9 cellular contexts compared by ENCODE assay signal in the genomic region with DNA sequence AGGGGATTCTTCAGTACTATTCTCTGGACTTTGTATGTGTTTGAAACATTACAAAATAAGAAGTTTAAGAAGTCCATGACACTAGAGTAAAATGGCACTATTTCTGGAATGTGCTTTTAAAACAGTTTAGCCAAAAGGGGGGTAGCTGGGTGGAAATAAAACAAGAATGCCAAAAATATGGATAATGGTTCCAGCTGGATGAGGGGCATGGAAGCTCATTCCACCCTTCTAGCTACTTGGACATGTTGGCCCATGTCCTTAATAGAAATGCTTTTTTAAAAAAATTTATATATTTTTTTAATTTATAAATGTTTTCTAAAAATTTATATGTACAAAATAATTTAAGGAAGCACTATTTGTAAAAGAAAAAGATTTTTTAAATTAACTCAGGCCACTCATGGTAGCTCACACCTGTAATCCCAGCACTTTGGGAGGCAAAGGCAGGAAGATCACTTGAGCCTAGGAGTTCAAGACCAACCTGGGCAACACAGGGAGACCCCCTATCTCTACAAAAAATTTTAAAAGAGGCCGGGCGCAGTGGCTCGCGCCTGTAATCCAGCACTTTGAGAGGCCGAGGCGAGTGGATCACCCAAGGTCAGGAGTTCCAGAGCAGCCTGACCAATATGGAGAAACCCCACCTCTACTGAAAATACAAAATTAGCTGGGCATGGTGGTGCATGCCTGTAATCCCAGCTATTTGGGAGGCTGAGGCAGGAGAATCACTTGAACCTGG. TPM values are rescaled to one million over a fixed set of nuclear protein-coding genes. Genes with fewer than 3 reads are reported as not detected.
A peak's percentile ranks its signal among the peaks of the same experiment; 100 is the strongest.
DNase-seq lines count a peak whose midpoint lies in the region; ATAC-seq, FAIRE-seq and TF ChIP-seq lines count a peak whose summit lies in the region.
"Had no signal": no experiment of that assay in that cellular context is flagged by ENCODE, and none has a peak within 500 bp of the region (broad histone marks: within the 10 kb centered on the region; RNA-seq: fewer than 3 reads in every experiment).

No MANE protein-coding gene starts in this region.

- H3K4me2 ChIP-seq in PC-3 (ENCODE audit: low read length) = peak overlapping the region; percentile 66
- H3K4me2 ChIP-seq in endothelial cell of umbilical vein (ENCODE audit: insufficient read depth, low read length) = peak overlapping the region; percentile 88

- H3K27me3 ChIP-seq in CD4-positive, alpha-beta T cell (ENCODE audit: control insufficient read depth, insufficient read depth, low read length) = no peaks in the 10 kb centered on the region
- H3K27me3 ChIP-seq in PC-3 (ENCODE audit: low read length) (no peaks in the 10 kb centered on the region), endothelial cell of umbilical vein (ENCODE audit: control insufficient read depth in 2 of 2, insufficient read depth in 2 of 2, low read length in 2 of 2) (no peaks in the 10 kb centered on the region), prostate gland (replicated peaks; ENCODE audit: insufficient read depth) (no peaks in the 10 kb centered on the region), BE2C (no peaks in the 10 kb centered on the region)

- no peaks in the 10 kb centered on the region for H3K9me3 ChIP-seq in CD4-positive, alpha-beta T cell (ENCODE audit: control insufficient read depth, low read length)
- H3K9me3 ChIP-seq in PC-3 (ENCODE audit: low read length) = no peaks in the 10 kb centered on the region
- no peaks in the 10 kb centered on the region for H3K9me3 ChIP-seq in endothelial cell of umbilical vein (replicated peaks; ENCODE audit: control insufficient read depth, insufficient read depth, low read length)
- no peaks in the 10 kb centered on the region for H3K9me3 ChIP-seq in prostate gland
- no peaks in the 10 kb centered on the region for H3K9me3 ChIP-seq in BE2C

- no peaks in the 10 kb centered on the region for H3K9me1 ChIP-seq in endothelial cell of umbilical vein (replicated peaks; ENCODE audit: control insufficient read depth, extremely low read depth, insufficient read depth, low read length)

- TF ChIP-seq POLR2A in endothelial cell of umbilical vein (IDR thresholded peaks at IDR 0.05; ENCODE audit: low read depth, low read length) (no peak), prostate gland (IDR thresholded peaks at IDR 0.05) (no peak)

- peaks cover 71% of the 10 kb centered on the region for H3K4me1 Mint-ChIP-seq in CD4-positive, alpha-beta T cell (ENCODE audit: low read depth)

- POLR2A ChIA-PET in CD4-positive, alpha-beta T cell (lab: Charles Lee) = interaction anchor here (5.1 to 8.1 kb wide), 2 partner anchors 12 to 41 kb away, joined by 50 to 163 read pairs; partner anchors contain the start of genes TXNDC11 and ZC3H7A
- POLR2A ChIA-PET in PC-3 (lab: Charles Lee; ENCODE audit: unreplicated experiment) = interaction anchor here (0.6 kb wide), 1 partner anchor 528 kb away, joined by 3 read pairs; the partner anchor contains the start of gene SOCS1
- POLR2A ChIA-PET in endothelial cell of umbilical vein (lab: Charles Lee) = no interaction called here

- DNase-seq in CD4-positive, alpha-beta T cell = no peak
- DNase-seq in PC-3 = no peak
- DNase-seq in endothelial cell of umbilical vein (ENCODE audit: low read depth, low spot score) = no peak
- DNase-seq in prostate gland (ENCODE audit: low spot score) = no peak
- no peak for DNase-seq in effector CD8-positive, alpha-beta T cell (lab: John Stamatoyannopoulos, UW)
- DNase-seq in BE2C = no peak
- DNase-seq in NCI-H1694 (lab: John Stamatoyannopoulos, UW) = no peak
- DNase-seq: NCI-H187 treated with DMSO at 0.1 percent for 48 hours had no signal

- H3K79me2 ChIP-seq in PC-3 (ENCODE audit: low read length) (peaks cover 56% of the 10 kb centered on the region), endothelial cell of umbilical vein (ENCODE audit: control insufficient read depth, insufficient read depth, low read length) (peaks cover 87% of the 10 kb centered on the region)

- no peak for ATAC-seq in CD4-positive, alpha-beta T cell (ENCODE audit: poor library complexity)
- no peak for ATAC-seq in PC-3
- ATAC-seq in GM21360 (IDR thresholded peaks at IDR 0.05; ENCODE audit: unreplicated experiment) = no peak

- H3K4me3 ChIP-seq in PC-3 (ENCODE audit: low read length) (no peak overlapping the region), endothelial cell of umbilical vein (replicated peaks in 1 of 3; ENCODE audit: insufficient read depth in 1 of 3, low read depth in 1 of 3, low read length in 3 of 3) (peak overlapping the region in 1 of 3 experiments; percentile 67), prostate gland (no peak overlapping the region), BE2C (ENCODE audit: low read depth, low read length) (no peak overlapping the region)

- dilution Hi-C loops in endothelial cell of umbilical vein (cut with MboI; ENCODE audit: extremely low pct_ligation_motif_present, low sequenced_read_pairs) = no loop called here

- H3K4me1 ChIP-seq in PC-3 (ENCODE audit: insufficient read depth, low read length) = peaks cover 19% of the 10 kb centered on the region
- peaks cover 29% of the 10 kb centered on the region for H3K4me1 ChIP-seq in endothelial cell of umbilical vein (ENCODE audit: control insufficient read depth, extremely low read depth, insufficient read depth, low read length)
- H3K4me1 ChIP-seq in prostate gland (replicated peaks) = peaks cover 12% of the 10 kb centered on the region
- peaks cover 29% of the 10 kb centered on the region for H3K4me1 ChIP-seq in BE2C

- peak; percentile 38 for FAIRE-seq in endothelial cell of umbilical vein (lab: Jason Lieb, UNC)

- CTCF ChIA-PET in CD4-positive, alpha-beta T cell (lab: Charles Lee) = interaction anchor here (0.8 to 4.0 kb wide), 2 partner anchors 13 to 15 kb away, joined by 3 to 31 read pairs; partner anchors contain the start of gene ZC3H7A
- CTCF ChIA-PET in PC-3 (lab: Charles Lee) = no interaction called here
- CTCF ChIA-PET in endothelial cell of umbilical vein (lab: Charles Lee) = interaction anchor here (1.3 to 2.1 kb wide), 2 partner anchors 12 to 29 kb away, joined by 3 to 20 read pairs; partner anchors contain the start of gene ZC3H7A

- WGBS in prostate gland = 94% methylated on average over 6 of the region's 6 CpGs

- H3K4me3 Mint-ChIP-seq in CD4-positive, alpha-beta T cell = peak overlapping the region; percentile 76

- intact Hi-C loops in CD4-positive, alpha-beta T cell (cut with DNase I, micrococcal nuclease) = loop anchor here in 1 of 2 experiments (5.0 to 10.0 kb wide), 2 partner anchors 68 to 291 kb away; partner anchors contain the start of gene RSL1D1
- intact Hi-C loops in PC-3 (cut with micrococcal nuclease) = no loop called here
- intact Hi-C loops in endothelial cell of umbilical vein (cut with micrococcal nuclease) = no loop called here
- intact Hi-C loops in prostate gland (cut with DNase I) = loop anchor here (5.0 kb wide), 1 partner anchor 42 kb away; the partner anchor contains the start of gene TXNDC11

- no peaks in the 10 kb centered on the region for H3K9me2 ChIP-seq in PC-3 (replicated peaks; ENCODE audit: low read length)

- peak overlapping the region; percentile 95 for H3K27ac ChIP-seq in CD4-positive, alpha-beta T cell (ENCODE audit: low read depth, low read length)
- H3K27ac ChIP-seq in PC-3 (ENCODE audit: low read length) (peak overlapping the region; percentile 80), endothelial cell of umbilical vein (ENCODE audit: insufficient read depth, low read depth, low read length) (peak overlapping the region; percentile 94), prostate gland (peak overlapping the region; percentile 81 to 84)

- peaks cover 3% of the 10 kb centered on the region; the same call in 1 of the 2 replicates for H4K20me1 ChIP-seq in PC-3 (ENCODE audit: low read length)
- H4K20me1 ChIP-seq in endothelial cell of umbilical vein (replicated peaks; ENCODE audit: control insufficient read depth, extremely low read depth, insufficient read depth, low read length) = no peaks in the 10 kb centered on the region

- H3F3A ChIP-seq in PC-3 (ENCODE audit: low read length, unreplicated experiment) = no peaks in the 10 kb centered on the region

- peak overlapping the region; percentile 94 for H3K27ac Mint-ChIP-seq in CD4-positive, alpha-beta T cell

- peaks cover 38% of the 10 kb centered on the region for H3K36me3 Mint-ChIP-seq in CD4-positive, alpha-beta T cell (ENCODE audit: low read depth)

- no peak for TF ChIP-seq CTCF in CD4-positive, alpha-beta T cell (IDR thresholded peaks at IDR 0.05)
- TF ChIP-seq CTCF in PC-3 (conservative IDR thresholded peaks at IDR 0.05; ENCODE audit: low read depth, low read length) (no peak), endothelial cell of umbilical vein (IDR thresholded peaks at IDR 0.05; ENCODE audit: extremely low read depth in 1 of 2, insufficient read depth in 1 of 2, low read depth in 1 of 2, low read length in 2 of 2) (no peak), prostate gland (IDR thresholded peaks at IDR 0.05) (no peak), BE2C (IDR thresholded peaks at IDR 0.05; ENCODE audit: low read depth, low read length) (no peak)

- H2AFZ ChIP-seq in PC-3 (ENCODE audit: low read length) (no peak overlapping the region), endothelial cell of umbilical vein (ENCODE audit: low read depth, low read length) (no peak overlapping the region)

- no peaks in the 10 kb centered on the region for H3K9me3 Mint-ChIP-seq in CD4-positive, alpha-beta T cell

- no peaks in the 10 kb centered on the region for H3K36me3 ChIP-seq in PC-3 (ENCODE audit: low read depth, low read length)
- peaks cover 0 to 5% of the 10 kb centered on the region in 2 experiments for H3K36me3 ChIP-seq in endothelial cell of umbilical vein (ENCODE audit: control insufficient read depth in 2 of 2, extremely low read depth in 1 of 2, insufficient read depth in 2 of 2, low read length in 2 of 2)
- no peaks in the 10 kb centered on the region for H3K36me3 ChIP-seq in prostate gland
- peaks cover 13% of the 10 kb centered on the region for H3K36me3 ChIP-seq in BE2C

- no peak overlapping the region for H3K9ac ChIP-seq in PC-3 (ENCODE audit: low read length)
- peak overlapping the region; percentile 84 for H3K9ac ChIP-seq in endothelial cell of umbilical vein (replicated peaks; ENCODE audit: extremely low read depth, insufficient read depth, low read length)

- H3K27me3 Mint-ChIP-seq in CD4-positive, alpha-beta T cell = no peaks in the 10 kb centered on the region

- BruUV-seq in PC-3 (replicated peaks; lab: Mats Ljungman, UMichigan) = no TSS peak
- BruUV-seq in endothelial cell of umbilical vein (replicated peaks; lab: Mats Ljungman, UMichigan) = no TSS peak

RNA-seq across cellular contexts. Expression of gene ZC3H7A, which starts 12.8 kb away (rescaled TPM):
- 100 to 1,000 TPM; 131 to 143 TPM for total RNA-seq in CD4-positive, alpha-beta T cell
- total RNA-seq in PC-3 (2014; rRNA removed) = 21.2 and 26.4 TPM in 2 replicates
- 73.9 and 78.0 TPM in 2 replicates for total RNA-seq in endothelial cell of umbilical vein
- 32.6 and 44.1 TPM in 2 replicates for polyA plus RNA-seq in endothelial cell of umbilical vein
- polyA plus RNA-seq in endothelial cell of umbilical vein (2011; cell fraction: cytosol; rRNA removed) = 49.5 and 53.1 TPM in 2 replicates
- polyA plus RNA-seq in endothelial cell of umbilical vein (2011; cell fraction: nucleus; rRNA removed) = 143 and 147 TPM in 2 replicates
- polyA plus RNA-seq in endothelial cell of umbilical vein (2012) = 37.1 and 43.8 TPM in 2 replicates
- polyA minus RNA-seq in endothelial cell of umbilical vein = 78.3 and 80.2 TPM in 2 replicates
- polyA minus RNA-seq in endothelial cell of umbilical vein (2011; cell fraction: cytosol; rRNA and poly(A)+ RNA removed) = 8.8 TPM
- polyA minus RNA-seq in endothelial cell of umbilical vein (2011; cell fraction: nucleus; rRNA and poly(A)+ RNA removed) = 85.4 and 110 TPM in 2 replicates
- total RNA-seq in prostate gland = 10 to 100 TPM; 48.9 to 56.4 TPM
- polyA plus RNA-seq in BE2C (2012; ENCODE audit: insufficient read depth, insufficient read length, low read depth) = 40.1 TPM

RNA-seq across cellular contexts. Expression of gene TXNDC11, which starts 41.6 kb away (rescaled TPM):
- 100 to 1,000 TPM; 111 to 112 TPM for total RNA-seq in CD4-positive, alpha-beta T cell
- total RNA-seq in PC-3 (2014; rRNA removed) (20.2 and 26.6 TPM in 2 replicates), endothelial cell of umbilical vein (37.1 and 42.5 TPM in 2 replicates), prostate gland (10 to 100 TPM; 75.0 to 96.9 TPM)
- polyA plus RNA-seq in endothelial cell of umbilical vein = 66.0 and 66.8 TPM in 2 replicates
- 61.3 and 68.5 TPM in 2 replicates for polyA plus RNA-seq in endothelial cell of umbilical vein (2011; cell fraction: cytosol; rRNA removed)
- polyA plus RNA-seq in endothelial cell of umbilical vein (2011; cell fraction: nucleus; rRNA removed) = 56.8 and 58.5 TPM in 2 replicates
- 34.4 TPM in 2 replicates for polyA plus RNA-seq in endothelial cell of umbilical vein (2012)
- polyA minus RNA-seq in endothelial cell of umbilical vein = 51.6 and 56.2 TPM in 2 replicates
- 26.4 TPM for polyA minus RNA-seq in endothelial cell of umbilical vein (2011; cell fraction: cytosol; rRNA and poly(A)+ RNA removed)
- 30.8 and 31.3 TPM in 2 replicates for polyA minus RNA-seq in endothelial cell of umbilical vein (2011; cell fraction: nucleus; rRNA and poly(A)+ RNA removed)
- 20.2 TPM for polyA plus RNA-seq in BE2C (2012; ENCODE audit: insufficient read depth, insufficient read length, low read depth)
